ENCODE assay signal across 8 cellular contexts in genomic region chr5:123670981-123671557, GRCh38.
A peak's percentile ranks its signal among the peaks of the same experiment; 100 is the strongest.
DNase-seq lines count a peak whose midpoint lies in the region; ATAC-seq, FAIRE-seq and TF ChIP-seq lines count a peak whose summit lies in the region.

No MANE protein-coding gene starts in this region.

- no peaks in the 10 kb centered on the region for H3K9me3 ChIP-seq in pancreas

- H3K36me3 ChIP-seq in pancreas = no peaks in the 10 kb centered on the region

- ATAC-seq in HG02798 (IDR thresholded peaks at IDR 0.05; ENCODE audit: poor library complexity, unreplicated experiment) (peak; percentile 57), pancreas (peak in 3 of 4 donors; percentile 65 to 79 (median 74)), GM21717 (IDR thresholded peaks at IDR 0.05; ENCODE audit: unreplicated experiment) (no peak), HG03280 (IDR thresholded peaks at IDR 0.05; ENCODE audit: unreplicated experiment) (no peak)

- FAIRE-seq in pancreas (lab: Jason Lieb, UNC) = peak; percentile 95

- 4 to 5% methylated on average over 5 of the region's 5 CpGs for WGBS in pancreas, 2 donors

- no peaks in the 10 kb centered on the region for H3K27me3 ChIP-seq in pancreas

- TF ChIP-seq CTCF in foreskin fibroblast (IDR thresholded peaks at IDR 0.05; ENCODE audit: low read depth, low read length) (peak; percentile 74), pancreas (IDR thresholded peaks at IDR 0.05) (peak; percentile 58 to 68 (median 67))

- H3K4me1 ChIP-seq in pancreas = peaks cover 0 to 3% (median 0%) of the 10 kb centered on the region in 3 donors

- H3K4me3 ChIP-seq in foreskin fibroblast (ENCODE audit: low read depth in 1 of 2, low read length in 2 of 2) = no peak overlapping the region
- no peak overlapping the region for H3K4me3 ChIP-seq in pancreas

- DNase-seq in EH (ENCODE audit: low read depth) = peak; percentile 57
- DNase-seq in NCI-H526 treated with DMSO at 0.1 percent for 48 hours (lab: John Stamatoyannopoulos, UW) = peak; percentile 41
- DNase-seq in activated CD8-positive, alpha-beta memory T cell treated with anti-CD3 and anti-CD28 coated beads, Interleukin-2, amount 50 U/mL, for 4 hours = peak; percentile 40
- DNase-seq in foreskin fibroblast = peak; percentile 22 to 67
- peak in 4 of 6 donors; percentile 23 to 65 (median 38) for DNase-seq in pancreas

- H3K27ac ChIP-seq in pancreas = no peak overlapping the region

- intact Hi-C loops in pancreas (cut with DNase I) = no loop called here

Comparison
In these comparisons a context has a peak if more than half of its experiments do, and no peak if none do; other contexts are left out.
1. ATAC-seq: peak in HG02798 (single experiment) and pancreas (3 of 4); none in GM21717 (single experiment) and HG03280 (single experiment).
2. Peak in every context shown above with its lines, with median percentiles within 50 percentile points of each other: DNase-seq.